In genomic region chr13:40432018-40432978, GRCh38 we compare ENCODE assay signal across 13 cellular contexts.
DNase-seq lines count a peak whose midpoint lies in the region; ATAC-seq lines count a peak whose summit lies in the region.
"Had no signal": no experiment of that assay in that cellular context is flagged by ENCODE, and none has a peak within 500 bp of the region (broad histone marks: within the 10 kb centered on the region; RNA-seq: fewer than 3 reads in every experiment).

No MANE protein-coding gene starts in this region.

- no peak for DNase-seq in activated naive CD8-positive, alpha-beta T cell treated with anti-CD3 and anti-CD28 coated beads for 36 hours
- DNase-seq in activated gamma-delta T cell (lab: John Stamatoyannopoulos, UW) (no peak), SHP77 (lab: John Stamatoyannopoulos, UW) (no peak), occipital lobe (lab: John Stamatoyannopoulos, UW) (no peak), pons (ENCODE audit: low spot score) (no peak)
- DNase-seq: activated CD4-positive, alpha-beta memory T cell treated with anti-CD3 and anti-CD28 coated beads, Interleukin-2, amount 10 ng/mL, durations not matched to agents 7 days and 5 days; kidney; NCI-H187 treated with DMSO at 0.1 percent for 48 hours; SJCRH30 had no signal

- peaks cover 32% of the 10 kb centered on the region for H3K9me3 ChIP-seq in BLaER1
- H3K9me3 ChIP-seq: prostate gland, SJCRH30 had no signal

- peak overlapping the region; percentile 66 for H3K9ac ChIP-seq in BLaER1

- peak overlapping the region; percentile 7 for H3K27ac Mint-ChIP-seq in activated naive CD8-positive, alpha-beta T cell treated with anti-CD3 and anti-CD28 coated beads for 36 hours
- H3K27ac Mint-ChIP-seq: activated CD4-positive, alpha-beta memory T cell treated with anti-CD3 and anti-CD28 coated beads, Interleukin-2, amount 10 ng/mL, durations not matched to agents 7 days and 5 days had no signal

- H3K27me3 Mint-ChIP-seq in activated naive CD8-positive, alpha-beta T cell treated with anti-CD3 and anti-CD28 coated beads for 36 hours = no peaks in the 10 kb centered on the region
- H3K27me3 Mint-ChIP-seq: activated CD4-positive, alpha-beta memory T cell treated with anti-CD3 and anti-CD28 coated beads, Interleukin-2, amount 10 ng/mL, durations not matched to agents 7 days and 5 days had no signal

- peak overlapping the region; percentile 40; the same call in 1 of the 2 replicates for H3K4me3 ChIP-seq in BLaER1
- H3K4me3 ChIP-seq: prostate gland, SJCRH30 had no signal

- no peak overlapping the region for H3K4me3 Mint-ChIP-seq in activated naive CD8-positive, alpha-beta T cell treated with anti-CD3 and anti-CD28 coated beads for 36 hours
- H3K4me3 Mint-ChIP-seq: activated CD4-positive, alpha-beta memory T cell treated with anti-CD3 and anti-CD28 coated beads, Interleukin-2, amount 10 ng/mL, durations not matched to agents 7 days and 5 days had no signal

- peaks cover 2% of the 10 kb centered on the region for H3K36me3 Mint-ChIP-seq in activated naive CD8-positive, alpha-beta T cell treated with anti-CD3 and anti-CD28 coated beads for 36 hours

- H3K9me3 Mint-ChIP-seq in activated naive CD8-positive, alpha-beta T cell treated with anti-CD3 and anti-CD28 coated beads for 36 hours = no peaks in the 10 kb centered on the region

- no peaks in the 10 kb centered on the region; the same call in 1 of the 2 replicates for H3K36me3 ChIP-seq in BLaER1
- H3K36me3 ChIP-seq: prostate gland, SJCRH30 had no signal

- peak; percentile 48 for ATAC-seq in GM19023 (IDR thresholded peaks at IDR 0.05; ENCODE audit: unreplicated experiment)
- ATAC-seq in HG03060 (IDR thresholded peaks at IDR 0.05; ENCODE audit: low read depth, unreplicated experiment) = peak; percentile 51

- H3K27me3 ChIP-seq in BLaER1 = no peaks in the 10 kb centered on the region
- H3K27me3 ChIP-seq: SJCRH30 had no signal

- peak overlapping the region; percentile 88 for H3K27ac ChIP-seq in BLaER1
- H3K27ac ChIP-seq: prostate gland, SJCRH30 had no signal

- H3K4me1 ChIP-seq in BLaER1 = peaks cover 81% of the 10 kb centered on the region
- H3K4me1 ChIP-seq: prostate gland had no signal

- peak overlapping the region; percentile 86 for H3K4me2 ChIP-seq in BLaER1

- H3K4me1 Mint-ChIP-seq in activated naive CD8-positive, alpha-beta T cell treated with anti-CD3 and anti-CD28 coated beads for 36 hours = peaks cover 36% of the 10 kb centered on the region

- H4K20me1 ChIP-seq in BLaER1 = no peaks in the 10 kb centered on the region
